Comparison of ENCODE assay signal across 1 cellular context in the genomic region with DNA sequence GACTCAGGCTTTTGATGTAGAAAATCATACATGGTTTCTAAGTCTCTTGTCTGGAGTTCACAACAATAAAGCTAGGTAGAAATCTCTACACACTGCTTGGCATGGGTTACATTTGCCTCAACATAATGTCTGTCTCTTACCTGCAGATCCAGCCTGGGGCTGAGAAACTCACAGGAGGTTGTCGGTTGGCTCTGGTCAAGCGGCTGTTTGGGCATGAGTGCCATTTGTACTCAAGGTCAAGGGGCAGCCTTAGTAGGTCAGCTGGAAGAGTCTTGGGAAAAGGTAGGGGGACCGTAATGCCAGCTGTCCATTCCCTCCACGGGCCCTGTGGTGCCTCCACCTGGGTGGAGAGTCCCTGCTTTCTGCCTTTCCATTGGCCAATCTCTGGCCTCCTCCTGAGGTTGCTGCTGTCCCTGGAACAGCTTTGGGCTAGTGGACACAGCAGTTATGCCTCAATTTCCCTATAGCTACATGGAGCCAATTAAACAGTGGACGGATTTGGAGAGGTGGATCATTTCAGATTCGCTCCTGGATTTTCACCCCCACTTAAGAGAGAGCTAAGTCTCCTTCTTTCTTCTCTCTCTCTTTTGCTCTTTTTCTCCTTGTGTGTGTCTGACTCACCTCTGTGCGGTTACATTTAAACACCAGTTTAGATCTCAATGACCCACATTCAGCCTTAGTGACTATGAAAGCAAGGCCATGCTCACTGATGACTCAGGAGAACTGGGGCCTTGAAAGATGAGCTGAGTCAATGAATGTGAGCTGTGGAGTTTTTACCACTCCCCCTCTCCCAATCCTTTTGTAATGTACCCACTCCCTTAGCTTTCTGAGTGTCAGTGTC.
TF ChIP-seq lines count a peak whose summit lies in the region.

No MANE protein-coding gene starts in this region.

TF ChIP-seq in SK-N-SH, 30 proteins besides CTCF, POLR2A, EP300 and RAD21 (continued from another document):
- TF ChIP-seq, protein P1, sequence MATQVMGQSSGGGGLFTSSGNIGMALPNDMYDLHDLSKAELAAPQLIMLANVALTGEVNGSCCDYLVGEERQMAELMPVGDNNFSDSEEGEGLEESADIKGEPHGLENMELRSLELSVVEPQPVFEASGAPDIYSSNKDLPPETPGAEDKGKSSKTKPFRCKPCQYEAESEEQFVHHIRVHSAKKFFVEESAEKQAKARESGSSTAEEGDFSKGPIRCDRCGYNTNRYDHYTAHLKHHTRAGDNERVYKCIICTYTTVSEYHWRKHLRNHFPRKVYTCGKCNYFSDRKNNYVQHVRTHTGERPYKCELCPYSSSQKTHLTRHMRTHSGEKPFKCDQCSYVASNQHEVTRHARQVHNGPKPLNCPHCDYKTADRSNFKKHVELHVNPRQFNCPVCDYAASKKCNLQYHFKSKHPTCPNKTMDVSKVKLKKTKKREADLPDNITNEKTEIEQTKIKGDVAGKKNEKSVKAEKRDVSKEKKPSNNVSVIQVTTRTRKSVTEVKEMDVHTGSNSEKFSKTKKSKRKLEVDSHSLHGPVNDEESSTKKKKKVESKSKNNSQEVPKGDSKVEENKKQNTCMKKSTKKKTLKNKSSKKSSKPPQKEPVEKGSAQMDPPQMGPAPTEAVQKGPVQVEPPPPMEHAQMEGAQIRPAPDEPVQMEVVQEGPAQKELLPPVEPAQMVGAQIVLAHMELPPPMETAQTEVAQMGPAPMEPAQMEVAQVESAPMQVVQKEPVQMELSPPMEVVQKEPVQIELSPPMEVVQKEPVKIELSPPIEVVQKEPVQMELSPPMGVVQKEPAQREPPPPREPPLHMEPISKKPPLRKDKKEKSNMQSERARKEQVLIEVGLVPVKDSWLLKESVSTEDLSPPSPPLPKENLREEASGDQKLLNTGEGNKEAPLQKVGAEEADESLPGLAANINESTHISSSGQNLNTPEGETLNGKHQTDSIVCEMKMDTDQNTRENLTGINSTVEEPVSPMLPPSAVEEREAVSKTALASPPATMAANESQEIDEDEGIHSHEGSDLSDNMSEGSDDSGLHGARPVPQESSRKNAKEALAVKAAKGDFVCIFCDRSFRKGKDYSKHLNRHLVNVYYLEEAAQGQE (IDR thresholded peaks at IDR 0.05; ENCODE audit: low read depth, low read length) = 0 out of 2 replicates have a peak, but pooled peaks have one; percentile 49
- TF ChIP-seq NFIC (IDR thresholded peaks at IDR 0.05; ENCODE audit: borderline replicate concordance) (peak; percentile 65), SIN3A (IDR thresholded peaks at IDR 0.05; ENCODE audit: borderline replicate concordance, low read depth, low read length) (peak; percentile 51; the same call in 1 of the 2 replicates)
